26 cellular contexts compared by ENCODE assay signal in genomic region chr12:14460212-14460841, GRCh38.
A peak's percentile ranks its signal among the peaks of the same experiment; 100 is the strongest.
DNase-seq lines count a peak whose midpoint lies in the region; ATAC-seq, FAIRE-seq and TF ChIP-seq lines count a peak whose summit lies in the region.
"Had no signal": no experiment of that assay in that cellular context is flagged by ENCODE, and none has a peak within 500 bp of the region (broad histone marks: within the 10 kb centered on the region; RNA-seq: fewer than 3 reads in every experiment).

No MANE protein-coding gene starts in this region.

- H2AFZ ChIP-seq in HepG2 (ENCODE audit: low read length): no peak overlapping the region
- no peak overlapping the region for H2AFZ ChIP-seq in endothelial cell of umbilical vein (ENCODE audit: low read depth, low read length)
- H2AFZ ChIP-seq: GM23248, PC-9 had no signal

- no peak for TF ChIP-seq RAD21 in HepG2 (CRISPR knock-in tag; IDR thresholded peaks at IDR 0.05)

- H3K9me3 ChIP-seq in HepG2 (ENCODE audit: low read length) (no peaks in the 10 kb centered on the region), right lobe of liver (no peaks in the 10 kb centered on the region), endothelial cell of umbilical vein (replicated peaks; ENCODE audit: control insufficient read depth, insufficient read depth, low read length) (no peaks in the 10 kb centered on the region), Peyer's patch (no peaks in the 10 kb centered on the region)
- H3K9me3 ChIP-seq: Caco-2, lower lobe of right lung, pancreas, SK-N-SH, thoracic aorta had no signal

- H3K27ac ChIP-seq in HepG2 (ENCODE audit: extremely low read length, insufficient read depth, low read length) (no peak overlapping the region), right lobe of liver (no peak overlapping the region), endothelial cell of umbilical vein (ENCODE audit: insufficient read depth, low read depth, low read length) (no peak overlapping the region), Peyer's patch (no peak overlapping the region)
- H3K27ac ChIP-seq: GM23248, lower lobe of right lung, pancreas, PC-9, skin epidermis, thoracic aorta had no signal

- no TSS peak for BruUV-seq in HepG2 (replicated peaks; lab: Mats Ljungman, UMichigan)
- TSS peak; percentile 15 for BruUV-seq in endothelial cell of umbilical vein (replicated peaks; lab: Mats Ljungman, UMichigan)

- intact Hi-C loops in HepG2 (cut with micrococcal nuclease; ENCODE audit: unreplicated experiment): no loop called here
- intact Hi-C loops in right lobe of liver (cut with DNase I): no loop called here
- intact Hi-C loops in endothelial cell of umbilical vein (cut with micrococcal nuclease): no loop called here

- in situ Hi-C loops in HepG2 (cut with HindIII; ENCODE audit: extremely low pct_ligation_motif_present, low pct_unique_long_range_greater_than_20kb): no loop called here

- H3K27me3 ChIP-seq in HepG2 (ENCODE audit: control insufficient read depth in 1 of 2, insufficient read depth in 2 of 2, low read length in 2 of 2): no peaks in the 10 kb centered on the region
- H3K27me3 ChIP-seq in right lobe of liver: no peaks in the 10 kb centered on the region
- no peaks in the 10 kb centered on the region for H3K27me3 ChIP-seq in endothelial cell of umbilical vein (ENCODE audit: control insufficient read depth in 2 of 2, insufficient read depth in 2 of 2, low read length in 2 of 2)
- no peaks in the 10 kb centered on the region for H3K27me3 ChIP-seq in Peyer's patch
- H3K27me3 ChIP-seq: pancreas had no signal

- CTCF ChIA-PET in HepG2 (lab: Yijun Ruan, JAX; ENCODE audit: low intra/inter-chr PET ratio, low total read pairs): no interaction called here
- CTCF ChIA-PET in endothelial cell of umbilical vein (lab: Charles Lee): no interaction called here

- H3K9ac ChIP-seq in HepG2 (ENCODE audit: insufficient read depth, low read depth, low read length) (no peak overlapping the region), endothelial cell of umbilical vein (replicated peaks; ENCODE audit: extremely low read depth, insufficient read depth, low read length) (no peak overlapping the region)
- H3K9ac ChIP-seq: GM23248, SK-N-SH had no signal

- H3K36me3 ChIP-seq in HepG2 (replicated peaks in 1 of 2; ENCODE audit: control insufficient read depth in 1 of 2, insufficient read depth in 2 of 2, low read length in 2 of 2): peaks cover 3 to 4% of the 10 kb centered on the region in 2 experiments; a peak in 2 of 5 replicates
- H3K36me3 ChIP-seq in right lobe of liver: peaks cover 0 to 48% (median 12%) of the 10 kb centered on the region in 4 donors
- H3K36me3 ChIP-seq in endothelial cell of umbilical vein (ENCODE audit: control insufficient read depth in 2 of 2, extremely low read depth in 1 of 2, insufficient read depth in 2 of 2, low read length in 2 of 2): peaks cover 10 to 12% of the 10 kb centered on the region in 2 experiments
- peaks cover 0 to 65% (median 0%) of the 10 kb centered on the region in 3 donors for H3K36me3 ChIP-seq in Peyer's patch

- H3K79me2 ChIP-seq in HepG2 (ENCODE audit: insufficient read depth, low read length) (no peaks in the 10 kb centered on the region), endothelial cell of umbilical vein (ENCODE audit: control insufficient read depth, insufficient read depth, low read length) (no peaks in the 10 kb centered on the region)

- 68% methylated on average over 5 of the region's 5 CpGs for WGBS in HepG2 (ENCODE audit: low lambda C conversion rate)
- WGBS in right lobe of liver (ENCODE audit: insufficient coverage, low coverage, low lambda C conversion rate, missing lambda C conversion rate): 90% methylated on average over 5 of the region's 5 CpGs

- no peaks in the 10 kb centered on the region for H3K9me1 ChIP-seq in endothelial cell of umbilical vein (replicated peaks; ENCODE audit: control insufficient read depth, extremely low read depth, insufficient read depth, low read length)

- H4K20me1 ChIP-seq in HepG2 (ENCODE audit: insufficient read depth, low read length): no peaks in the 10 kb centered on the region
- H4K20me1 ChIP-seq in endothelial cell of umbilical vein (replicated peaks; ENCODE audit: control insufficient read depth, extremely low read depth, insufficient read depth, low read length): peaks cover 2% of the 10 kb centered on the region

- FAIRE-seq in HepG2 (lab: Jason Lieb, UNC) (no peak), GM12891 (lab: Jason Lieb, UNC) (peak; percentile 16), endothelial cell of umbilical vein (lab: Jason Lieb, UNC) (no peak)
- FAIRE-seq: pancreas, urothelium cell line had no signal

- H3K4me1 ChIP-seq in HepG2 (ENCODE audit: insufficient read depth, low read length) (no peaks in the 10 kb centered on the region), right lobe of liver (no peaks in the 10 kb centered on the region), endothelial cell of umbilical vein (ENCODE audit: control insufficient read depth, extremely low read depth, insufficient read depth, low read length) (no peaks in the 10 kb centered on the region), Peyer's patch (no peaks in the 10 kb centered on the region)
- H3K4me1 ChIP-seq: Caco-2, lower lobe of right lung, pancreas had no signal

- TF ChIP-seq POLR2A in HepG2 (IDR thresholded peaks at IDR 0.05; ENCODE audit: insufficient read depth in 1 of 2, low read depth in 2 of 2, low read length in 2 of 2) (no peak), right lobe of liver (IDR thresholded peaks at IDR 0.05) (no peak), GM12891 (IDR thresholded peaks at IDR 0.05; ENCODE audit: low read depth, low read length) (no peak), endothelial cell of umbilical vein (IDR thresholded peaks at IDR 0.05; ENCODE audit: low read depth, low read length) (no peak), Peyer's patch (IDR thresholded peaks at IDR 0.05) (no peak)

- DNase-seq in HepG2 (ENCODE audit: low spot score) (no peak), right lobe of liver (no peak), GM12891 (ENCODE audit: insufficient read length, low spot score) (no peak), endothelial cell of umbilical vein (ENCODE audit: low read depth, low spot score) (no peak), Peyer's patch (no peak), NCI-H226 (no peak)
- DNase-seq: activated CD4-positive, alpha-beta T cell treated with anti-CD3 and anti-CD28 coated beads for 1 hour; Caco-2; DMS53; GM23248; HFFc6; hippocampal formation; lower lobe of right lung; MM.1S; NCI-H1930; NCI-H526; pancreas; PC-9; retina; SK-N-SH; stimulated activated naive CD4-positive, alpha-beta T cell treated with Interleukin-2 at 50 U/mL for 16 hours had no signal

- dilution Hi-C loops in endothelial cell of umbilical vein (cut with MboI; ENCODE audit: extremely low pct_ligation_motif_present, low sequenced_read_pairs): no loop called here

- POLR2A ChIA-PET in HepG2 (lab: Yijun Ruan, JAX): no interaction called here
- POLR2A ChIA-PET in endothelial cell of umbilical vein (lab: Charles Lee): no interaction called here

- ATAC-seq in HepG2 (no peak), right lobe of liver (no peak), HG03520 (IDR thresholded peaks at IDR 0.05; ENCODE audit: unreplicated experiment) (no peak)
- ATAC-seq: lower lobe of right lung, pancreas, Right ventricle myocardium inferior had no signal

- no peak overlapping the region for H3K4me2 ChIP-seq in HepG2 (ENCODE audit: low read depth, low read length)
- no peak overlapping the region for H3K4me2 ChIP-seq in endothelial cell of umbilical vein (ENCODE audit: insufficient read depth, low read length)
- H3K4me2 ChIP-seq: PC-9, SK-N-SH had no signal

- TF ChIP-seq CTCF in HepG2 (CRISPR knock-in tag; IDR thresholded peaks at IDR 0.05) (no peak), right lobe of liver (IDR thresholded peaks at IDR 0.05) (no peak), endothelial cell of umbilical vein (IDR thresholded peaks at IDR 0.05; ENCODE audit: extremely low read depth in 1 of 2, insufficient read depth in 1 of 2, low read depth in 1 of 2, low read length in 2 of 2) (no peak), Peyer's patch (IDR thresholded peaks at IDR 0.05) (no peak)

- TF ChIP-seq EP300 in HepG2 (IDR thresholded peaks at IDR 0.05; ENCODE audit: low read depth in 2 of 2, low read length in 2 of 2) (no peak), HepG2 (CRISPR knock-in tag; IDR thresholded peaks at IDR 0.05; ENCODE audit: borderline replicate concordance) (no peak)

- H3K4me3 ChIP-seq in HepG2 (replicated peaks in 1 of 3; ENCODE audit: insufficient read depth in 1 of 3, low read depth in 2 of 3, low read length in 3 of 3) (no peak overlapping the region), right lobe of liver (no peak overlapping the region), endothelial cell of umbilical vein (replicated peaks in 1 of 3; ENCODE audit: insufficient read depth in 1 of 3, low read depth in 1 of 3, low read length in 3 of 3) (no peak overlapping the region), Peyer's patch (no peak overlapping the region)
- H3K4me3 ChIP-seq: GM23248, lower lobe of right lung, pancreas, PC-9, skin epidermis, thoracic aorta had no signal

TF ChIP-seq in GM12891, 5 proteins besides CTCF, POLR2A, EP300 and RAD21:
- no peak for TF ChIP-seq TAF1 (IDR thresholded peaks at IDR 0.05; ENCODE audit: low read depth, low read length)
- TF ChIP-seq PAX5 (IDR thresholded peaks at IDR 0.05; ENCODE audit: insufficient read depth, low read length, severe bottlenecking): no peak
- TF ChIP-seq SPI1 (IDR thresholded peaks at IDR 0.05; ENCODE audit: low read depth, low read length): no peak
- TF ChIP-seq POU2F2 (IDR thresholded peaks at IDR 0.05; ENCODE audit: low read depth, low read length): no peak
- TF ChIP-seq POLR2AphosphoS5 (IDR thresholded peaks at IDR 0.05; ENCODE audit: low read depth, low read length): no peak
TF ChIP-seq in GM12891: peak in this region for 0.

TF ChIP-seq in endothelial cell of umbilical vein, 7 proteins besides CTCF, POLR2A, EP300 and RAD21:
- no peak for TF ChIP-seq JUN (IDR thresholded peaks at IDR 0.05; ENCODE audit: borderline replicate concordance, insufficient read depth, insufficient read length, low read depth)
- no peak for TF ChIP-seq FOS (IDR thresholded peaks at IDR 0.05; ENCODE audit: borderline replicate concordance, insufficient read depth, low read length)
- TF ChIP-seq EZH2 (IDR thresholded peaks at IDR 0.05; ENCODE audit: borderline replicate concordance, low read depth, low read length, severe bottlenecking): no peak
- TF ChIP-seq POLR2AphosphoS5 (IDR thresholded peaks at IDR 0.05; ENCODE audit: insufficient read depth, low read depth, low read length): no peak
- no peak for TF ChIP-seq MAX (IDR thresholded peaks at IDR 0.05; ENCODE audit: insufficient read depth, insufficient read length)
- TF ChIP-seq GATA2 (IDR thresholded peaks at IDR 0.05; ENCODE audit: insufficient read depth, insufficient read length, low read depth, low read length): no peak
- TF ChIP-seq MYC (IDR thresholded peaks at IDR 0.05; ENCODE audit: low read depth, low read length): no peak
